8 cellular contexts compared by ENCODE assay signal in genomic region chr3:16482770-16483531, GRCh38. TPM values are rescaled to one million over a fixed set of nuclear protein-coding genes. Genes with fewer than 3 reads are reported as not detected.
DNase-seq lines count a peak whose midpoint lies in the region; ATAC-seq and TF ChIP-seq lines count a peak whose summit lies in the region.

No MANE protein-coding gene starts in this region.

- peak overlapping the region; percentile 48 for H3K9ac ChIP-seq in Karpas-422 (ENCODE audit: low read length)

- no TSS peak for BruUV-seq in PC-9 (replicated peaks; lab: Mats Ljungman, UMichigan)

- peak overlapping the region; percentile 72 for H3K4me3 Mint-ChIP-seq in T-helper 17 cell

- POLR2A ChIA-PET in PC-9 (lab: Charles Lee; ENCODE audit: unreplicated experiment) = no interaction called here

- ATAC-seq in GM18498 (IDR thresholded peaks at IDR 0.05; ENCODE audit: unreplicated experiment) = peak; percentile 76
- ATAC-seq in GM21576 (IDR thresholded peaks at IDR 0.05; ENCODE audit: unreplicated experiment) = peak; percentile 78
- ATAC-seq in T-helper 17 cell = peak; percentile 84
- ATAC-seq in SK-N-SH treated with all-trans-retinoic acid at 6 μM for 48 hours = no peak

- H3K27ac ChIP-seq in Karpas-422 (ENCODE audit: low read length) (peak overlapping the region; percentile 86), PC-9 (no peak overlapping the region)

- peaks cover 84% of the 10 kb centered on the region for H3K36me3 ChIP-seq in Karpas-422 (ENCODE audit: insufficient read depth, low read length)
- H3K36me3 ChIP-seq in PC-9 (ENCODE audit: low read depth) = no peaks in the 10 kb centered on the region

- H3K4me1 ChIP-seq in Karpas-422 (ENCODE audit: low read length) (peaks cover 100% of the 10 kb centered on the region), PC-9 (replicated peaks; ENCODE audit: insufficient read depth) (no peaks in the 10 kb centered on the region)

- peak overlapping the region; percentile 18; the same call in 1 of the 2 replicates for H3K4me3 ChIP-seq in Karpas-422 (ENCODE audit: low read length)
- no peak overlapping the region for H3K4me3 ChIP-seq in PC-9

- no peak for TF ChIP-seq CTCF in PC-9 (conservative IDR thresholded peaks at IDR 0.05)

- peaks cover 32% of the 10 kb centered on the region for H3K4me1 Mint-ChIP-seq in T-helper 17 cell

- no peaks in the 10 kb centered on the region for H3K27me3 Mint-ChIP-seq in T-helper 17 cell

- CTCF ChIA-PET in PC-9 (lab: Charles Lee) = no interaction called here

- intact Hi-C loops in PC-9 (cut with micrococcal nuclease; ENCODE audit: unreplicated experiment) = no loop called here

- no peak overlapping the region for H2AFZ ChIP-seq in Karpas-422 (ENCODE audit: low read length)
- H2AFZ ChIP-seq in PC-9 = no peak overlapping the region

- no peaks in the 10 kb centered on the region for H3F3A ChIP-seq in PC-9 (ENCODE audit: insufficient read depth, low read depth)

- H3K79me2 ChIP-seq in Karpas-422 (ENCODE audit: low read length) (peaks cover 100% of the 10 kb centered on the region), PC-9 (ENCODE audit: low read depth) (no peaks in the 10 kb centered on the region)

- H3K27me3 ChIP-seq in Karpas-422 (ENCODE audit: low read length) (no peaks in the 10 kb centered on the region), PC-9 (ENCODE audit: insufficient read depth, low read depth) (no peaks in the 10 kb centered on the region)

- no peaks in the 10 kb centered on the region for H3K9me2 ChIP-seq in Karpas-422 (replicated peaks; ENCODE audit: insufficient read depth, low read length)
- no peaks in the 10 kb centered on the region for H3K9me2 ChIP-seq in PC-9 (ENCODE audit: insufficient read depth)

- peak overlapping the region; percentile 89 for H3K27ac Mint-ChIP-seq in T-helper 17 cell

- H3K9me3 ChIP-seq in Karpas-422 (ENCODE audit: low read length) (no peaks in the 10 kb centered on the region), T-helper 17 cell (ENCODE audit: control insufficient read depth, low read length, poor library complexity, severe bottlenecking) (no peaks in the 10 kb centered on the region), PC-9 (ENCODE audit: insufficient read depth, low read depth) (no peaks in the 10 kb centered on the region)

- H4K20me1 ChIP-seq in Karpas-422 (ENCODE audit: insufficient read depth, low read depth, low read length) (no peaks in the 10 kb centered on the region; the same call in 1 of the 2 replicates), PC-9 (ENCODE audit: insufficient read depth) (no peaks in the 10 kb centered on the region)

- H3K36me3 Mint-ChIP-seq in T-helper 17 cell (ENCODE audit: low read depth) = peaks cover 3% of the 10 kb centered on the region

- DNase-seq in Karpas-422 (peak; percentile 87), T-helper 17 cell (peak in 2 of 3 donors; percentile 14 to 16), iPS-NIHi7 (ENCODE audit: extremely low spot score) (peak; percentile 80), pons (ENCODE audit: low spot score) (no peak), PC-9 (no peak)

- H3K4me2 ChIP-seq in Karpas-422 (ENCODE audit: low read depth, low read length, poor library complexity, severe bottlenecking) = peak overlapping the region; percentile 62
- H3K4me2 ChIP-seq in PC-9 = no peak overlapping the region

TF ChIP-seq in SK-N-SH treated with all-trans-retinoic acid at 6 μM for 48 hours, 23 proteins besides CTCF, POLR2A, EP300 and RAD21:
- no peak for TF ChIP-seq OSR1 (CRISPR knock-in tag; IDR thresholded peaks at IDR 0.05)
- TF ChIP-seq ZNF565 (CRISPR knock-in tag; conservative IDR thresholded peaks at IDR 0.05; ENCODE audit: low read depth) = no peak
- no peak for TF ChIP-seq BACH2 (CRISPR knock-in tag; IDR thresholded peaks at IDR 0.05; ENCODE audit: borderline replicate concordance)
- TF ChIP-seq ZNF70 (CRISPR knock-in tag; IDR thresholded peaks at IDR 0.05) = no peak
- TF ChIP-seq RARB (CRISPR knock-in tag; IDR thresholded peaks at IDR 0.05) = no peak
- no peak for TF ChIP-seq ARNTL (CRISPR knock-in tag; IDR thresholded peaks at IDR 0.05; ENCODE audit: borderline replicate concordance, low read depth)
- TF ChIP-seq ZNF8 (CRISPR knock-in tag; IDR thresholded peaks at IDR 0.05) = no peak

RNA-seq across cellular contexts. Expression of gene RFTN1, which starts 30.5 kb away (rescaled TPM):
- total RNA-seq in Karpas-422 (2014; rRNA removed; shearing (Covaris generic); ENCODE audit: low replicate concordance) = 291 and 375 TPM in 2 replicates
- total RNA-seq in T-helper 17 cell = 10 to 100 TPM; 51.8 to 55.8 TPM
- total RNA-seq in PC-9 (2021) = 0.41 TPM in 1 of 2 replicates, not detected in the other

Comparison
In these comparisons a context has a peak if more than half of its experiments do, and no peak if none do; other contexts are left out.
1. DNase-seq: peak in Karpas-422 (single experiment), T-helper 17 cell (2 of 3) and iPS-NIHi7 (single experiment); none in pons (single experiment) and PC-9 (0 of 2).
2. RNA of gene RFTN1, which starts 30.5 kb away (total RNA-seq): 291 to 375 TPM in Karpas-422 and 51.8 to 55.8 TPM in T-helper 17 cell; 0.41 TPM in PC-9; every median in the first group is over 10 times any median in the second.